Comparison of ENCODE assay signal across 8 cellular contexts in the genomic region with DNA sequence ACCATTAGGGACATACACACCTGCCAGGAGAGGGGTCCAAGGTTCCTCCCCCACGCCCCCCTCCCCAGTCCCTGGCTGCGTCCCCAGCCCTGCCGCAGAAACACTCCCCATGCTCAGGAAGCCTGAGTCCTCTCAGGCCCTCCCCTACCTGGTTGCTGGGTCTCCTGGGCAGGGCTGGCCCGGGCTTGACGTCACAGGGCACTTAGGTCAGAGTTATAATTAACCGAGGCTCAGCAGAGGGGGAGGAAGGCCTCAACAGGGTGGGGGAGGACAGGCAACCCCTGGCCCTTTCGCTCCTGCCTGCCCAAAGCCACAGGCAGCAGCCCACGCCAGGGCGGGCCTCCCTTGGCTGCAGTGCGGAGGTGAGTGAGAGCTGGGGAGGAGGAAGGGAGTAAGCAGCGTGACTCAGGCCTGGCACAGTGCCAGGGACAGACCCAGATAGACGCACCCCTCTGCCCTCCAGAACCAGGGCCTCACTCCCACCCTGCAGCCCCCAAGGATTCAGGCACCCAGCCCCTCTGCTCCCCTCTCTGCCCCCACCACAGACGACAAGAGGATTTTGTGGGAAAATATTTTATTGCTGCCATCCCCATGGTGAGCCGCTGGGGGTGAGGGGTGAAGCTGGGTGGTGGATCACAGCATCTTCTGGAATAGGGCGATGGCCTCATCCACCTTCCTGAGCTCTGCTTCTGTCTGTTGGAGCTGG. TPM values are rescaled to one million over a fixed set of nuclear protein-coding genes. Genes with fewer than 3 reads are reported as not detected.
DNase-seq lines count a peak whose midpoint lies in the region; ATAC-seq and TF ChIP-seq lines count a peak whose summit lies in the region.

A gene with protein sequence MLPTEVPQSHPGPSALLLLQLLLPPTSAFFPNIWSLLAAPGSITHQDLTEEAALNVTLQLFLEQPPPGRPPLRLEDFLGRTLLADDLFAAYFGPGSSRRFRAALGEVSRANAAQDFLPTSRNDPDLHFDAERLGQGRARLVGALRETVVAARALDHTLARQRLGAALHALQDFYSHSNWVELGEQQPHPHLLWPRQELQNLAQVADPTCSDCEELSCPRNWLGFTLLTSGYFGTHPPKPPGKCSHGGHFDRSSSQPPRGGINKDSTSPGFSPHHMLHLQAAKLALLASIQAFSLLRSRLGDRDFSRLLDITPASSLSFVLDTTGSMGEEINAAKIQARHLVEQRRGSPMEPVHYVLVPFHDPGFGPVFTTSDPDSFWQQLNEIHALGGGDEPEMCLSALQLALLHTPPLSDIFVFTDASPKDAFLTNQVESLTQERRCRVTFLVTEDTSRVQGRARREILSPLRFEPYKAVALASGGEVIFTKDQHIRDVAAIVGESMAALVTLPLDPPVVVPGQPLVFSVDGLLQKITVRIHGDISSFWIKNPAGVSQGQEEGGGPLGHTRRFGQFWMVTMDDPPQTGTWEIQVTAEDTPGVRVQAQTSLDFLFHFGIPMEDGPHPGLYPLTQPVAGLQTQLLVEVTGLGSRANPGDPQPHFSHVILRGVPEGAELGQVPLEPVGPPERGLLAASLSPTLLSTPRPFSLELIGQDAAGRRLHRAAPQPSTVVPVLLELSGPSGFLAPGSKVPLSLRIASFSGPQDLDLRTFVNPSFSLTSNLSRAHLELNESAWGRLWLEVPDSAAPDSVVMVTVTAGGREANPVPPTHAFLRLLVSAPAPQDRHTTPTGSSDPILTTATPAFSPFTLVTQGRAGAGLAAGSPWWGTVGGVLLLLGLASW (minus strand): TSS at position 368 of the 706 bp plus-strand sequence. CDS start 549 bp downstream, outside the sequence.

- no TSS peak for BruUV-seq in PC-9 (replicated peaks; lab: Mats Ljungman, UMichigan)

- no peak for TF ChIP-seq CTCF in PC-9 (conservative IDR thresholded peaks at IDR 0.05)
- TF ChIP-seq CTCF in thyroid gland (IDR thresholded peaks at IDR 0.05), result no peak

- peaks cover 44% of the 10 kb centered on the region for H3K4me1 Mint-ChIP-seq in activated T-cell treated with anti-CD3 and anti-CD28 coated beads, Interleukin-2, amount 50 U/mL, for 24 hours (ENCODE audit: low read depth)

- H3K4me2 ChIP-seq in PC-9, result peak within 1 kb of the TSS; percentile 76

- H3K27ac ChIP-seq in ACC112 (ENCODE audit: low read depth, low read length) (peak within 1 kb of the TSS; percentile 38), PC-9 (peak within 1 kb of the TSS; percentile 58), thyroid gland (peak within 1 kb of the TSS in 2 of 3 donors; percentile 66 to 69)

- peak; percentile 94 for DNase-seq in HK-2 (ENCODE audit: unreplicated experiment)
- DNase-seq in PC-9, result peak; percentile 76 to 89
- DNase-seq in activated T-cell treated with anti-CD3 and anti-CD28 coated beads, Interleukin-2, amount 50 U/mL, for 24 hours, result peak; percentile 85
- peak; percentile 24 for DNase-seq in fibroblast of gingiva (ENCODE audit: low read depth)
- DNase-seq in occipital lobe (lab: John Stamatoyannopoulos, UW), result peak; percentile 50
- DNase-seq in thyroid gland, result peak; percentile 75 to 86

- TF ChIP-seq POLR2A in thyroid gland (IDR thresholded peaks at IDR 0.05), result peak in 1 of 2 donors; percentile 36

- H3F3A ChIP-seq in PC-9 (ENCODE audit: insufficient read depth, low read depth), result peaks cover 31% of the 10 kb centered on the region; the same call in 1 of the 2 replicates

- intact Hi-C loops in PC-9 (cut with micrococcal nuclease; ENCODE audit: unreplicated experiment) (loop anchor here (2.0 to 10.0 kb wide), 3 partner anchors 18 to 178 kb away; a partner anchor contains a TSS), thyroid gland (cut with DNase I) (no loop called here)

- no peaks in the 10 kb centered on the region for H4K20me1 ChIP-seq in PC-9 (ENCODE audit: insufficient read depth)

- 16 to 19% methylated on average over 13 of the region's 15 CpGs for WGBS in thyroid gland, 2 donors

- H3K27me3 ChIP-seq in ACC112 (ENCODE audit: insufficient read depth, low read length) (no peaks in the 10 kb centered on the region), PC-9 (ENCODE audit: insufficient read depth, low read depth) (no peaks in the 10 kb centered on the region), thyroid gland (no peaks in the 10 kb centered on the region)

- H3K36me3 ChIP-seq in ACC112 (ENCODE audit: insufficient read depth, low read length) (peaks cover 3% of the 10 kb centered on the region; the same call in 1 of the 2 replicates), PC-9 (ENCODE audit: low read depth) (peaks cover 6% of the 10 kb centered on the region; the same call in 1 of the 2 replicates), thyroid gland (peaks cover 30 to 35% of the 10 kb centered on the region in 2 donors)

- H3K79me2 ChIP-seq in ACC112 (ENCODE audit: control insufficient read depth, insufficient read depth, low read length, unreplicated experiment) (no peaks in the 10 kb centered on the region), PC-9 (ENCODE audit: low read depth) (no peaks in the 10 kb centered on the region)

- no peaks in the 10 kb centered on the region for H3K9me3 Mint-ChIP-seq in activated T-cell treated with anti-CD3 and anti-CD28 coated beads, Interleukin-2, amount 50 U/mL, for 24 hours

- H3K4me1 ChIP-seq in ACC112 (ENCODE audit: control insufficient read depth, insufficient read depth, low read length, unreplicated experiment), result peaks cover 16% of the 10 kb centered on the region
- peaks cover 31% of the 10 kb centered on the region for H3K4me1 ChIP-seq in PC-9 (replicated peaks; ENCODE audit: insufficient read depth)
- peaks cover 8 to 14% of the 10 kb centered on the region in 2 donors for H3K4me1 ChIP-seq in thyroid gland

- CTCF ChIA-PET in PC-9 (lab: Charles Lee), result interaction anchor here (0.6 kb wide), 2 partner anchors 10 to 38 kb away, joined by 3 to 4 read pairs; no protein-coding TSS in a partner anchor

- H3K4me3 ChIP-seq in ACC112 (ENCODE audit: low read depth, low read length), result peak within 1 kb of the TSS; percentile 41; the same call in 1 of the 2 replicates
- H3K4me3 ChIP-seq in PC-9, result peak within 1 kb of the TSS; percentile 40; the same call in 1 of the 2 replicates
- no peak within 1 kb of the TSS for H3K4me3 ChIP-seq in thyroid gland (replicated peaks in 1 of 3)

- peak within 1 kb of the TSS; percentile 46 for H3K4me3 Mint-ChIP-seq in activated T-cell treated with anti-CD3 and anti-CD28 coated beads, Interleukin-2, amount 50 U/mL, for 24 hours

- H3K27ac Mint-ChIP-seq in activated T-cell treated with anti-CD3 and anti-CD28 coated beads, Interleukin-2, amount 50 U/mL, for 24 hours, result peak within 1 kb of the TSS; percentile 71

- H3K9me3 ChIP-seq in PC-9 (ENCODE audit: insufficient read depth, low read depth), result no peaks in the 10 kb centered on the region
- H3K9me3 ChIP-seq in thyroid gland, result no peaks in the 10 kb centered on the region

- H3K9me2 ChIP-seq in PC-9 (ENCODE audit: insufficient read depth), result no peaks in the 10 kb centered on the region

- H2AFZ ChIP-seq in ACC112 (ENCODE audit: low read length, unreplicated experiment) (no peak within 1 kb of the TSS), PC-9 (no peak within 1 kb of the TSS)

- POLR2A ChIA-PET in PC-9 (lab: Charles Lee; ENCODE audit: unreplicated experiment), result interaction anchor here (0.5 to 0.9 kb wide), 3 partner anchors 14 to 124 kb away, joined by 3 read pairs; no protein-coding TSS in a partner anchor

- H3K27me3 Mint-ChIP-seq in activated T-cell treated with anti-CD3 and anti-CD28 coated beads, Interleukin-2, amount 50 U/mL, for 24 hours, result no peaks in the 10 kb centered on the region

- H3K36me3 Mint-ChIP-seq in activated T-cell treated with anti-CD3 and anti-CD28 coated beads, Interleukin-2, amount 50 U/mL, for 24 hours (ENCODE audit: low read depth), result peaks cover 49% of the 10 kb centered on the region

- ATAC-seq in GM19043 (IDR thresholded peaks at IDR 0.05; ENCODE audit: low read depth, unreplicated experiment), result peak; percentile 75

RNA-seq across cellular contexts. Expression of the gene that starts here (rescaled TPM):
- total RNA-seq in PC-9 (2021) (6.0 and 9.6 TPM in 2 replicates), occipital lobe (0.31 TPM), thyroid gland (1 to 10 TPM; 1.2 to 8.9 (median 5.4) TPM)

Comparison
In these comparisons a context has a peak if more than half of its experiments do, and no peak if none do; other contexts are left out.
1. Peak in DNase-seq in occipital lobe; RNA of the gene not detected or under 1 TPM.
2. H3K4me3 ChIP-seq: peak in ACC112 (single experiment) and PC-9 (single experiment); none in thyroid gland (0 of 3).
3. DNase-seq: peak in every context shown above with its lines; median percentile 94 in HK-2; 85 in activated T-cell treated with anti-CD3 and anti-CD28 coated beads, Interleukin-2, amount 50 U/mL, for 24 hours; 82 in PC-9; 80 in thyroid gland; 50 in occipital lobe; 24 in fibroblast of gingiva.
4. Peak in every context shown above with its lines, with median percentiles within 50 percentile points of each other: H3K27ac ChIP-seq.